16 cellular contexts compared by ENCODE assay signal in the genomic region with DNA sequence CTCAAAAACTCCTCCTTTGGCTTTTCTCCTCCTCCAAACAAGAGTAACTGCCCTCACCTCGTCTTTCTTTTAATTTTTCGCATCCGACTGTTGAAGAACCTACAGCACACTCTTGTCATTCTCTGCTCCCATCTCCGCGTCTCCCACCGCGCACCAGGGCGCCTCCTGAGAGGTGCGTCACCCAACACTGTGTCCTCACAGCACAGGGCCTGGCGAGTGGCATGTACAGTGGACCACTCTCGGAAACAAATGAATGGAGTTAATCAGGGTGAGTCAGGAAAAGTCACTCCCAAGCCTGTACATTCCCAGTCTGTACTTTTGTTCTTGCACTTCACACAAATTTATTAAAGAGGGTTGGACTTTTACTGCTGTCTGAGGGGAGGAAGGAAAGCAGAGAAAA. TPM values are rescaled to one million over a fixed set of nuclear protein-coding genes. Genes with fewer than 3 reads are reported as not detected.
DNase-seq lines count a peak whose midpoint lies in the region; ATAC-seq, FAIRE-seq and TF ChIP-seq lines count a peak whose summit lies in the region.
"Had no signal": no experiment of that assay in that cellular context is flagged by ENCODE, and none has a peak within 500 bp of the region (broad histone marks: within the 10 kb centered on the region; RNA-seq: fewer than 3 reads in every experiment).

No MANE protein-coding gene starts in this region.

- H2AK5ac ChIP-seq in mesenchymal stem cell (ENCODE audit: low read length, severe bottlenecking): no peak overlapping the region

- intact Hi-C loops in upper lobe of right lung (cut with DNase I): no loop called here

- H3K27me3 ChIP-seq in SK-N-SH (ENCODE audit: insufficient read depth) (no peaks in the 10 kb centered on the region), mesenchymal stem cell (ENCODE audit: control insufficient read depth in 1 of 2, insufficient read depth in 1 of 2, low read length in 2 of 2) (peaks cover 13 to 37% of the 10 kb centered on the region in 2 experiments), upper lobe of right lung (peaks cover 29% of the 10 kb centered on the region), small intestine (ENCODE audit: control insufficient read depth in 2 of 2, insufficient read depth in 2 of 2, low read length in 2 of 2) (peaks cover 0 to 2% of the 10 kb centered on the region in 2 donors)

- H4K8ac ChIP-seq in mesenchymal stem cell (ENCODE audit: low read length): no peak overlapping the region

- CTCF ChIA-PET in SK-N-SH (lab: Yijun Ruan, JAX): no interaction called here

- H2BK5ac ChIP-seq in mesenchymal stem cell (ENCODE audit: low read depth, low read length, poor library complexity, severe bottlenecking): no peak overlapping the region

- 30% methylated on average over 11 of the region's 11 CpGs for WGBS in SK-N-SH (ENCODE audit: low lambda C conversion rate)
- WGBS in mesenchymal stem cell: 33% methylated on average over 11 of the region's 11 CpGs
- 21 to 24% (median 23%) methylated on average over 11 of the region's 11 CpGs for WGBS in small intestine, 3 donors

- no peak overlapping the region for H3K4me2 ChIP-seq in SK-N-SH
- H3K4me2 ChIP-seq in mesenchymal stem cell (ENCODE audit: low read length, poor library complexity, severe bottlenecking): no peak overlapping the region

- H3K36me3 ChIP-seq in SK-N-SH (replicated peaks in 1 of 2; ENCODE audit: control insufficient read depth in 1 of 2, insufficient read depth in 2 of 2, low read length in 1 of 2) (no peaks in the 10 kb centered on the region), mesenchymal stem cell (ENCODE audit: control insufficient read depth in 1 of 2, insufficient read depth in 2 of 2, low read depth in 1 of 2, low read length in 2 of 2) (no peaks in the 10 kb centered on the region), upper lobe of right lung (no peaks in the 10 kb centered on the region), small intestine (ENCODE audit: control insufficient read depth in 2 of 2, insufficient read depth in 2 of 2, low read length in 2 of 2) (no peaks in the 10 kb centered on the region)
- H3K36me3 ChIP-seq: sigmoid colon, tibial nerve had no signal

- H2BK12ac ChIP-seq in mesenchymal stem cell (ENCODE audit: low read length in 2 of 2): no peak overlapping the region

- DNase-seq in SK-N-SH: peak; percentile 13
- peak; percentile 1 for DNase-seq in fibroblast of pulmonary artery (ENCODE audit: low read depth)
- no peak for DNase-seq in mesenchymal stem cell
- no peak for DNase-seq in upper lobe of right lung
- DNase-seq in activated CD4-positive, alpha-beta T cell treated with anti-CD3 and anti-CD28 coated beads, Interleukin-2, amount 50 U/mL, for 1 hour: no peak
- no peak for DNase-seq in small intestine
- DNase-seq: activated naive CD8-positive, alpha-beta T cell treated with anti-CD3 and anti-CD28 coated beads, Interleukin-2, amount 10 ng/mL, durations not matched to agents 7 days and 5 days; effector CD4-positive, alpha-beta T cell; NCI-H1105; NCI-H510A treated with DMSO at 0.1 percent for 48 hours; sigmoid colon had no signal

- H3F3A ChIP-seq in SK-N-SH (replicated peaks; ENCODE audit: insufficient read depth): no peaks in the 10 kb centered on the region

- no peak overlapping the region for H2AFZ ChIP-seq in SK-N-SH (ENCODE audit: low read depth)
- no peak overlapping the region for H2AFZ ChIP-seq in mesenchymal stem cell (ENCODE audit: low read depth, low read length)

- TF ChIP-seq CTCF in SK-N-SH (IDR thresholded peaks at IDR 0.05) (no peak), fibroblast of pulmonary artery (IDR thresholded peaks at IDR 0.05; ENCODE audit: low read length, missing control alignments) (no peak), upper lobe of right lung (IDR thresholded peaks at IDR 0.05) (no peak)

- no peaks in the 10 kb centered on the region for H3K79me2 ChIP-seq in SK-N-SH (ENCODE audit: insufficient read depth)

- H3K9me3 ChIP-seq in SK-N-SH (no peaks in the 10 kb centered on the region), mesenchymal stem cell (ENCODE audit: control insufficient read depth, low read length) (no peaks in the 10 kb centered on the region), upper lobe of right lung (no peaks in the 10 kb centered on the region), small intestine (ENCODE audit: control insufficient read depth, low read depth) (no peaks in the 10 kb centered on the region)
- H3K9me3 ChIP-seq: sigmoid colon, tibial nerve had no signal

- no peaks in the 10 kb centered on the region for H3K79me1 ChIP-seq in mesenchymal stem cell (replicated peaks; ENCODE audit: low read length, poor library complexity, severe bottlenecking)

- H3K27ac ChIP-seq in SK-N-SH (ENCODE audit: low read depth in 2 of 2, low read length in 1 of 2) (no peak overlapping the region), mesenchymal stem cell (ENCODE audit: low read length, poor library complexity, severe bottlenecking) (no peak overlapping the region), upper lobe of right lung (peak overlapping the region; percentile 56), small intestine (ENCODE audit: low read depth in 1 of 2, low read length in 1 of 2) (no peak overlapping the region)
- H3K27ac ChIP-seq: sigmoid colon, tibial nerve had no signal

- H3K14ac ChIP-seq in mesenchymal stem cell (ENCODE audit: low read length in 2 of 2): no peak overlapping the region

- no peak overlapping the region for H4K91ac ChIP-seq in mesenchymal stem cell (ENCODE audit: low read length)

- H3K9ac ChIP-seq in SK-N-SH: no peak overlapping the region
- peak overlapping the region; percentile 49 for H3K9ac ChIP-seq in mesenchymal stem cell (ENCODE audit: low read length)

- H3K18ac ChIP-seq in mesenchymal stem cell (ENCODE audit: low read depth in 1 of 2, low read length in 2 of 2): no peak overlapping the region

- ATAC-seq in SK-N-SH treated with all-trans-retinoic acid at 6 μM for 48 hours (no peak), upper lobe of right lung (peak; percentile 28), GM21717 (IDR thresholded peaks at IDR 0.05; ENCODE audit: unreplicated experiment) (no peak)

- no peak overlapping the region for H3K23ac ChIP-seq in mesenchymal stem cell (ENCODE audit: low read length in 2 of 2)

- H3K4me1 ChIP-seq in SK-N-SH (ENCODE audit: control insufficient read depth in 1 of 2, insufficient read depth in 2 of 2, low read depth in 1 of 2, low read length in 1 of 2) (no peaks in the 10 kb centered on the region), mesenchymal stem cell (ENCODE audit: control insufficient read depth, insufficient read depth, low read depth, low read length) (peaks cover 7% of the 10 kb centered on the region), upper lobe of right lung (no peaks in the 10 kb centered on the region), small intestine (ENCODE audit: control insufficient read depth in 2 of 2, insufficient read depth in 1 of 2, low read depth in 1 of 2, low read length in 1 of 2) (no peaks in the 10 kb centered on the region)

- no peak overlapping the region for H2BK15ac ChIP-seq in mesenchymal stem cell (ENCODE audit: low read depth, poor library complexity, severe bottlenecking)

- no peaks in the 10 kb centered on the region for H4K20me1 ChIP-seq in SK-N-SH (ENCODE audit: insufficient read depth)

- TF ChIP-seq EP300 in SK-N-SH (IDR thresholded peaks at IDR 0.05; ENCODE audit: borderline replicate concordance in 1 of 2, low read depth in 1 of 2, low read length in 1 of 2): no peak

- no peak overlapping the region for H2BK120ac ChIP-seq in mesenchymal stem cell (ENCODE audit: low read depth, low read length)

- H3K9me2 ChIP-seq in SK-N-SH: no peaks in the 10 kb centered on the region

- H3K4me3 ChIP-seq in SK-N-SH (ENCODE audit: low read depth in 2 of 2, low read length in 1 of 2) (no peak overlapping the region), fibroblast of pulmonary artery (replicated peaks; ENCODE audit: low read depth, low read length) (no peak overlapping the region), mesenchymal stem cell (ENCODE audit: insufficient read depth in 1 of 2, low read depth in 1 of 2, low read length in 2 of 2) (peak overlapping the region in 1 of 2 experiments; percentile 79), upper lobe of right lung (peak overlapping the region; percentile 46), small intestine (ENCODE audit: low read depth in 1 of 2, low read length in 2 of 2) (no peak overlapping the region)
- H3K4me3 ChIP-seq: tibial nerve had no signal

- no peak for TF ChIP-seq RAD21 in SK-N-SH (IDR thresholded peaks at IDR 0.05; ENCODE audit: low read length)

- H3K4ac ChIP-seq in mesenchymal stem cell (ENCODE audit: low read depth in 1 of 2, low read length in 2 of 2): no peak overlapping the region

- no peak for FAIRE-seq in small intestine (lab: Jason Lieb, UNC)
- FAIRE-seq: A204.1, TTC549 had no signal

- POLR2A ChIA-PET in SK-N-SH (lab: Yijun Ruan, JAX): no interaction called here

TF ChIP-seq in SK-N-SH, 30 proteins besides CTCF, POLR2A, EP300 and RAD21 (continues in another document):
- TF ChIP-seq NFIC (IDR thresholded peaks at IDR 0.05; ENCODE audit: borderline replicate concordance) (no peak), EZH2phosphoT487 (IDR thresholded peaks at IDR 0.05; ENCODE audit: borderline replicate concordance, low read depth) (no peak), SIN3A (IDR thresholded peaks at IDR 0.05; ENCODE audit: borderline replicate concordance, low read depth, low read length) (no peak), SMC3 (IDR thresholded peaks at IDR 0.05; ENCODE audit: low read depth, low read length) (no peak)

TF ChIP-seq in SK-N-SH treated with all-trans-retinoic acid at 6 μM for 48 hours, 23 proteins besides CTCF, POLR2A, EP300 and RAD21 (continues in another document):
- no peak for TF ChIP-seq ZNF70 (CRISPR knock-in tag; IDR thresholded peaks at IDR 0.05)
- TF ChIP-seq ARNTL (CRISPR knock-in tag; IDR thresholded peaks at IDR 0.05; ENCODE audit: borderline replicate concordance, low read depth): no peak
- TF ChIP-seq ZNF565 (CRISPR knock-in tag; conservative IDR thresholded peaks at IDR 0.05; ENCODE audit: low read depth): no peak
- TF ChIP-seq PPARA (CRISPR knock-in tag; IDR thresholded peaks at IDR 0.05; ENCODE audit: borderline replicate concordance): no peak

RNA-seq across cellular contexts. Expression of gene COL6A6, which starts 0.6 kb away (rescaled TPM):
- not detected in 2 replicates for polyA plus RNA-seq in SK-N-SH (2012; rRNA removed)
- polyA plus RNA-seq in SK-N-SH (2012; cell fraction: cytosol; rRNA removed): not detected in 2 replicates
- polyA plus RNA-seq in SK-N-SH (2012; cell fraction: nucleus; rRNA removed): not detected in 2 replicates
- polyA plus RNA-seq in mesenchymal stem cell (2013, experiment 1 of 2): not detected
- not detected for polyA plus RNA-seq in mesenchymal stem cell (2013, experiment 2 of 2)
- 34.8 TPM for total RNA-seq in upper lobe of right lung
- under 1 TPM in 1 of 3 donors, not detected in 2; 0.01 TPM for polyA plus RNA-seq in small intestine
- total RNA-seq: activated naive CD8-positive, alpha-beta T cell treated with anti-CD3 and anti-CD28 coated beads, Interleukin-2, amount 10 ng/mL, durations not matched to agents 7 days and 5 days had no signal

Comparison
In these comparisons a context has a peak if more than half of its experiments do, and no peak if none do; other contexts are left out.
1. DNase-seq: peak in SK-N-SH (single experiment) and fibroblast of pulmonary artery (single experiment); none in mesenchymal stem cell (single experiment), upper lobe of right lung (single experiment), activated CD4-positive, alpha-beta T cell treated with anti-CD3 and anti-CD28 coated beads, Interleukin-2, amount 50 U/mL, for 1 hour (single experiment) and small intestine (single experiment).